Comparison of ENCODE assay signal across 21 cellular contexts in genomic region chr2:83650897-83651296, GRCh38.
A peak's percentile ranks its signal among the peaks of the same experiment; 100 is the strongest.
DNase-seq lines count a peak whose midpoint lies in the region; ATAC-seq and TF ChIP-seq lines count a peak whose summit lies in the region.
"Had no signal": no experiment of that assay in that cellular context is flagged by ENCODE, and none has a peak within 500 bp of the region (broad histone marks: within the 10 kb centered on the region; RNA-seq: fewer than 3 reads in every experiment).

No MANE protein-coding gene starts in this region.

- ATAC-seq in GM21529 (IDR thresholded peaks at IDR 0.05; ENCODE audit: unreplicated experiment), result no peak
- ATAC-seq: activated CD4-positive, CD25-positive, alpha-beta regulatory T cell treated with anti-CD3 and anti-CD28 coated beads, Interleukin-2, amount 50 U/mL, for 24 hours; activated T-cell treated with anti-CD3 and anti-CD28 coated beads, Interleukin-2, amount 50 U/mL, for 72 hours; gastrocnemius medialis had no signal

- H3K36me3 Mint-ChIP-seq in activated naive CD8-positive, alpha-beta T cell treated with anti-CD3 and anti-CD28 coated beads for 36 hours, result no peaks in the 10 kb centered on the region
- H3K36me3 Mint-ChIP-seq: activated naive CD8-positive, alpha-beta T cell treated with anti-CD3 and anti-CD28 coated beads, Interleukin-2, amount 10 ng/mL, durations not matched to agents 7 days and 5 days; CD4-positive, CD25-positive, alpha-beta regulatory T cell had no signal

- no peaks in the 10 kb centered on the region for H3K9me3 Mint-ChIP-seq in activated naive CD8-positive, alpha-beta T cell treated with anti-CD3 and anti-CD28 coated beads for 36 hours
- H3K9me3 Mint-ChIP-seq: activated naive CD8-positive, alpha-beta T cell treated with anti-CD3 and anti-CD28 coated beads, Interleukin-2, amount 10 ng/mL, durations not matched to agents 7 days and 5 days; activated T-cell treated with anti-CD3 and anti-CD28 coated beads, Interleukin-2, amount 50 U/mL, for 72 hours; T-helper 2 cell treated with Interferon-gamma antibody and Interleukin-4, amounts not matched to agents 5 μg/mL and 100 μg/mL, for 36 hours had no signal

- no peak overlapping the region for H3K27ac Mint-ChIP-seq in activated naive CD8-positive, alpha-beta T cell treated with anti-CD3 and anti-CD28 coated beads for 36 hours
- H3K27ac Mint-ChIP-seq: activated naive CD8-positive, alpha-beta T cell treated with anti-CD3 and anti-CD28 coated beads, Interleukin-2, amount 10 ng/mL, durations not matched to agents 7 days and 5 days; activated T-cell treated with anti-CD3 and anti-CD28 coated beads, Interleukin-2, amount 50 U/mL, for 72 hours; CD4-positive, CD25-positive, alpha-beta regulatory T cell; T-helper 2 cell treated with Interferon-gamma antibody and Interleukin-4, amounts not matched to agents 5 μg/mL and 100 μg/mL, for 36 hours had no signal

- in situ Hi-C loops in astrocyte of the spinal cord (cut with HindIII; ENCODE audit: low sequenced_read_pairs), result no loop called here

- DNase-seq in NCI-H748 (lab: John Stamatoyannopoulos, UW; ENCODE audit: unreplicated experiment) (peak; percentile 0), NCI-H748 treated with DMSO at 0.1 percent for 48 hours (lab: John Stamatoyannopoulos, UW) (no peak), NCI-H2029 treated with DMSO at 0.1 percent for 48 hours (lab: John Stamatoyannopoulos, UW) (peak; percentile 62), astrocyte of the spinal cord (ENCODE audit: low read depth, low spot score) (peak; percentile 2), HuH-7.5 (ENCODE audit: low spot score) (no peak)
- DNase-seq in activated naive CD8-positive, alpha-beta T cell treated with anti-CD3 and anti-CD28 coated beads for 36 hours, result no peak
- DNase-seq in activated CD4-positive, alpha-beta T cell treated with anti-CD3 and anti-CD28 coated beads, Interleukin-2, amount 50 U/mL, for 1 hour, result no peak
- DNase-seq: activated CD8-positive, alpha-beta memory T cell treated with anti-CD3 and anti-CD28 coated beads for 24 hours; activated naive CD8-positive, alpha-beta T cell treated with anti-CD3 and anti-CD28 coated beads, Interleukin-2, amount 10 ng/mL, durations not matched to agents 7 days and 5 days; activated T-cell treated with anti-CD3 and anti-CD28 coated beads, Interleukin-2, amount 50 U/mL, for 72 hours; CD4-positive, CD25-positive, alpha-beta regulatory T cell; dermis blood vessel endothelial cell; gastrocnemius medialis; IMR-90; NCI-H524; spleen; testis had no signal

- H3K4me1 Mint-ChIP-seq in activated naive CD8-positive, alpha-beta T cell treated with anti-CD3 and anti-CD28 coated beads for 36 hours, result no peaks in the 10 kb centered on the region
- H3K4me1 Mint-ChIP-seq: activated naive CD8-positive, alpha-beta T cell treated with anti-CD3 and anti-CD28 coated beads, Interleukin-2, amount 10 ng/mL, durations not matched to agents 7 days and 5 days; CD4-positive, CD25-positive, alpha-beta regulatory T cell had no signal

- H3K4me3 Mint-ChIP-seq in activated naive CD8-positive, alpha-beta T cell treated with anti-CD3 and anti-CD28 coated beads for 36 hours, result no peak overlapping the region
- H3K4me3 Mint-ChIP-seq: activated naive CD8-positive, alpha-beta T cell treated with anti-CD3 and anti-CD28 coated beads, Interleukin-2, amount 10 ng/mL, durations not matched to agents 7 days and 5 days; activated T-cell treated with anti-CD3 and anti-CD28 coated beads, Interleukin-2, amount 50 U/mL, for 72 hours; CD4-positive, CD25-positive, alpha-beta regulatory T cell; T-helper 2 cell treated with Interferon-gamma antibody and Interleukin-4, amounts not matched to agents 5 μg/mL and 100 μg/mL, for 36 hours had no signal

- no peaks in the 10 kb centered on the region for H3K27me3 Mint-ChIP-seq in activated naive CD8-positive, alpha-beta T cell treated with anti-CD3 and anti-CD28 coated beads for 36 hours
- H3K27me3 Mint-ChIP-seq: activated naive CD8-positive, alpha-beta T cell treated with anti-CD3 and anti-CD28 coated beads, Interleukin-2, amount 10 ng/mL, durations not matched to agents 7 days and 5 days; CD4-positive, CD25-positive, alpha-beta regulatory T cell had no signal

- no peak overlapping the region for H3K4me3 ChIP-seq in astrocyte of the spinal cord (ENCODE audit: low read depth, low read length)
- H3K4me3 ChIP-seq: gastrocnemius medialis, HAP-1, spleen, testis had no signal

- TF ChIP-seq CTCF in astrocyte of the spinal cord (IDR thresholded peaks at IDR 0.05; ENCODE audit: low read depth, low read length), result no peak

Comparison
In these comparisons a context has a peak if more than half of its experiments do, and no peak if none do; other contexts are left out.
1. DNase-seq: peak in NCI-H748 (single experiment), NCI-H2029 treated with DMSO at 0.1 percent for 48 hours (single experiment) and astrocyte of the spinal cord (single experiment); none in NCI-H748 treated with DMSO at 0.1 percent for 48 hours (single experiment), activated naive CD8-positive, alpha-beta T cell treated with anti-CD3 and anti-CD28 coated beads for 36 hours (single experiment), activated CD4-positive, alpha-beta T cell treated with anti-CD3 and anti-CD28 coated beads, Interleukin-2, amount 50 U/mL, for 1 hour (single experiment) and HuH-7.5 (single experiment).